ENCODE assay signal across 18 cellular contexts in genomic region chr11:113476553-113476952, GRCh38. TPM values are rescaled to one million over a fixed set of nuclear protein-coding genes. Genes with fewer than 3 reads are reported as not detected.
DNase-seq lines count a peak whose midpoint lies in the region; ATAC-seq and TF ChIP-seq lines count a peak whose summit lies in the region.
"Had no signal": no experiment of that assay in that cellular context is flagged by ENCODE, and none has a peak within 500 bp of the region (broad histone marks: within the 10 kb centered on the region; RNA-seq: fewer than 3 reads in every experiment).

No MANE protein-coding gene starts in this region.

- H3K4me1 Mint-ChIP-seq in WTC11, result peaks cover 18% of the 10 kb centered on the region
- H3K4me1 Mint-ChIP-seq in nephron, result peaks cover 10% of the 10 kb centered on the region

- H2AFZ ChIP-seq in osteoblast (ENCODE audit: low read length), result no peak overlapping the region
- H2AFZ ChIP-seq: GM23338 had no signal

- no peaks in the 10 kb centered on the region for H4K20me1 ChIP-seq in osteoblast (ENCODE audit: insufficient read depth, low read length)

- POLR2A ChIA-PET in WTC11 (lab: Charles Lee), result no interaction called here

- H3K4me3 Mint-ChIP-seq in WTC11, result 0 out of 2 replicates have a peak overlapping the region, but pooled peaks have one; percentile 77
- peak overlapping the region in 2 of 3 experiments; percentile 31 to 35 for H3K4me3 Mint-ChIP-seq in nephron

- H3K27ac Mint-ChIP-seq in WTC11 (no peak overlapping the region), nephron (no peak overlapping the region)
- H3K27ac Mint-ChIP-seq: CD4-positive, alpha-beta memory T cell; GM23338; H9 had no signal

- CTCF ChIA-PET in WTC11 (lab: Charles Lee), result interaction anchor here (1.1 to 1.3 kb wide), 2 partner anchors 64 to 254 kb away, joined by 3 to 5 read pairs; no protein-coding TSS in a partner anchor

- H3K36me3 Mint-ChIP-seq in WTC11, result no peaks in the 10 kb centered on the region
- no peaks in the 10 kb centered on the region for H3K36me3 Mint-ChIP-seq in nephron (ENCODE audit: low read depth)
- H3K36me3 Mint-ChIP-seq: CD4-positive, alpha-beta memory T cell had no signal

- no peaks in the 10 kb centered on the region for H3K36me3 ChIP-seq in osteoblast (ENCODE audit: insufficient read depth, low read length)

- no peaks in the 10 kb centered on the region for H3K9me3 Mint-ChIP-seq in WTC11
- no peaks in the 10 kb centered on the region for H3K9me3 Mint-ChIP-seq in nephron
- H3K9me3 Mint-ChIP-seq: GM23338, H9 had no signal

- DNase-seq in NCI-H69 (lab: John Stamatoyannopoulos, UW) (peak; percentile 58), WTC11 (ENCODE audit: low spot score) (no peak), osteoblast (ENCODE audit: insufficient read length, low spot score, missing footprints) (peak; percentile 81), superior temporal gyrus (ENCODE audit: extremely low spot score) (no peak)
- no peak for DNase-seq in activated CD4-positive, CD25-positive, alpha-beta regulatory T cell treated with anti-CD3 and anti-CD28 coated beads, Interleukin-2, amount 50 U/mL, for 72 hours
- DNase-seq: C1 segment of cervical spinal cord; Calu3; CD4-positive, alpha-beta memory T cell; DMS79; EL; GDM1; H9 had no signal

- no peak overlapping the region for H3K4me3 ChIP-seq in osteoblast (ENCODE audit: insufficient read depth, low read length)
- H3K4me3 ChIP-seq: GM12878 had no signal

- no peaks in the 10 kb centered on the region for H3K9me3 ChIP-seq in osteoblast (ENCODE audit: low read depth, low read length)

- ATAC-seq in WTC11 (no peak), HG02610 (IDR thresholded peaks at IDR 0.05; ENCODE audit: unreplicated experiment) (no peak)
- ATAC-seq: GM12878, HCT116 had no signal

- peaks cover 46% of the 10 kb centered on the region for H3K27me3 Mint-ChIP-seq in WTC11 (ENCODE audit: low read depth)
- H3K27me3 Mint-ChIP-seq in nephron (ENCODE audit: low read depth), result peaks cover 88% of the 10 kb centered on the region

- no peaks in the 10 kb centered on the region for H3K4me1 ChIP-seq in osteoblast (ENCODE audit: insufficient read depth, low read length)

- no peak overlapping the region for H3K27ac ChIP-seq in osteoblast (ENCODE audit: low read depth, low read length)

- H3K27me3 ChIP-seq in osteoblast (ENCODE audit: insufficient read depth, low read length), result peaks cover 68% of the 10 kb centered on the region

- TF ChIP-seq CTCF in WTC11 (IDR thresholded peaks at IDR 0.05), result no peak
- TF ChIP-seq CTCF in nephron (IDR thresholded peaks at IDR 0.05; ENCODE audit: unreplicated experiment in 3 of 3), result no peak
- no peak for TF ChIP-seq CTCF in osteoblast (IDR thresholded peaks at IDR 0.05; ENCODE audit: extremely low read depth, low read depth, low read length)

- H3K4me2 ChIP-seq in osteoblast (ENCODE audit: insufficient read depth, low read length), result no peak overlapping the region

- no peaks in the 10 kb centered on the region for H3K79me2 ChIP-seq in osteoblast (ENCODE audit: insufficient read depth, low read length)

TF ChIP-seq in WTC11, 78 proteins besides CTCF, POLR2A, EP300 and RAD21:
- TF ChIP-seq ZNF121 (CRISPR knock-in tag; IDR thresholded peaks at IDR 0.05), result no peak
- TF ChIP-seq ELF4 (CRISPR knock-in tag; IDR thresholded peaks at IDR 0.05; ENCODE audit: low read depth), result no peak
- TF ChIP-seq E2F5 (CRISPR knock-in tag; IDR thresholded peaks at IDR 0.05), result no peak
- TF ChIP-seq ZNF671 (CRISPR knock-in tag; IDR thresholded peaks at IDR 0.05), result no peak
- TF ChIP-seq ZNF396 (CRISPR knock-in tag; IDR thresholded peaks at IDR 0.05; ENCODE audit: borderline replicate concordance), result no peak
- no peak for TF ChIP-seq E2F4 (CRISPR knock-in tag; IDR thresholded peaks at IDR 0.05; ENCODE audit: borderline replicate concordance, low read depth)
- TF ChIP-seq ZNF263 (CRISPR knock-in tag; IDR thresholded peaks at IDR 0.05; ENCODE audit: low read depth), result no peak

RNA-seq across cellular contexts. Expression of gene DRD2, which starts 1.4 kb away (rescaled TPM):
- 0.11 to 0.20 TPM in 2 of 3 replicates, not detected in the other for total RNA-seq in WTC11 (2021)
- 0.36 TPM in 1 of 2 replicates, not detected in the other for total RNA-seq in osteoblast
- total RNA-seq: A172; CD4-positive, alpha-beta memory T cell; GM12878 had no signal

Comparison
In these comparisons a context has a peak if more than half of its experiments do, and no peak if none do; other contexts are left out.
1. DNase-seq: peak in NCI-H69 (single experiment) and osteoblast (single experiment); none in WTC11 (single experiment), superior temporal gyrus (single experiment) and activated CD4-positive, CD25-positive, alpha-beta regulatory T cell treated with anti-CD3 and anti-CD28 coated beads, Interleukin-2, amount 50 U/mL, for 72 hours (single experiment).